9 cellular contexts compared by ENCODE assay signal in the genomic region with DNA sequence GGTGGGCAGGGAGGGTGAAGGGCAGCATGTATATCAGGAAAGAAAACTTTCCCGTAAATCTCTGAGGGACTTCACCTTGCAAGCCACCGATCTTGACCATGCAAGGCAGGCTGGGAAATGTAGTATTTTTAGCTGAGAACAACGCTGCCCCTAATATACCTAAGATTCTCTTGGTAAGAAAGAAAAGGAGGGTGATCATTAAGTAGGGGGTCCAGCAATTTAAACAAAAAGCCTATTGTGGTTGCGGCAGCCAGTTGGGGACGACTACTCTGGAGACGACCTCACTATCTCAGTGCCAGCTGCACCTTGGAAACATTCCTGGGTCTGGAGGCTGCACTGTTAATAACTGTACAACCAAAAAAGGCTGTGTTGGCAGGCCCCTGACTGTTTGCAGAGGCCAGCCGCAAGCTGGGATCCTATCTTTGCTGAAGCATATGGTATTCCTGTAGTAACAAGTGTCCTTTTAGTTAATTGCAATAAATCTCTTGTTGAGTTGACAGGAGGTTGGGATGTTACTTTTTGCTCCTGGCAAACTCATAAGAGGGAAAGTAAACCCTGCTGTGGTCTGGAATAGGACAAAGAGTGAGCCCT.
DNase-seq lines count a peak whose midpoint lies in the region; ATAC-seq lines count a peak whose summit lies in the region.
"Had no signal": no experiment of that assay in that cellular context is flagged by ENCODE, and none has a peak within 500 bp of the region (broad histone marks: within the 10 kb centered on the region; RNA-seq: fewer than 3 reads in every experiment).

No MANE protein-coding gene starts in this region.

- H3K4me1 ChIP-seq in mucosa of stomach (ENCODE audit: control insufficient read depth, insufficient read depth, low read length), result peaks cover 23% of the 10 kb centered on the region

- H3K9ac ChIP-seq in mucosa of stomach (ENCODE audit: low read length), result peak overlapping the region; percentile 19

- peak; percentile 20 for DNase-seq in AG20443 (ENCODE audit: low spot score)
- peak; percentile 96 for DNase-seq in NCI-H1694 (lab: John Stamatoyannopoulos, UW)
- peak; percentile 75 for DNase-seq in cerebellar cortex (ENCODE audit: low spot score)
- DNase-seq in activated CD8-positive, alpha-beta memory T cell treated with anti-CD3 and anti-CD28 coated beads, Interleukin-2, amount 50 U/mL, for 4 hours, result no peak
- no peak for DNase-seq in NCI-H1048 (lab: John Stamatoyannopoulos, UW)
- DNase-seq in activated naive CD4-positive, alpha-beta T cell (lab: John Stamatoyannopoulos, UW), result no peak
- DNase-seq: activated T-cell treated with anti-CD3 and anti-CD28 coated beads, Interleukin-2, amount 50 U/mL, for 1 hour had no signal

- H3K27me3 ChIP-seq in mucosa of stomach (ENCODE audit: control insufficient read depth, insufficient read depth, low read length), result no peaks in the 10 kb centered on the region

- H3K36me3 ChIP-seq in mucosa of stomach (ENCODE audit: control insufficient read depth, insufficient read depth, low read length), result no peaks in the 10 kb centered on the region

- no peak overlapping the region for H3K4me3 ChIP-seq in mucosa of stomach (ENCODE audit: low read length)

- no peaks in the 10 kb centered on the region for H3K9me3 ChIP-seq in mucosa of stomach (ENCODE audit: control insufficient read depth, low read length)

- ATAC-seq in GM19395 (IDR thresholded peaks at IDR 0.05; ENCODE audit: unreplicated experiment), result no peak

Comparison
In these comparisons a context has a peak if more than half of its experiments do, and no peak if none do; other contexts are left out.
1. DNase-seq: peak in AG20443 (single experiment), NCI-H1694 (single experiment) and cerebellar cortex (single experiment); none in activated CD8-positive, alpha-beta memory T cell treated with anti-CD3 and anti-CD28 coated beads, Interleukin-2, amount 50 U/mL, for 4 hours (single experiment), NCI-H1048 (single experiment) and activated naive CD4-positive, alpha-beta T cell (0 of 4).